ENCODE assay signal across 8 cellular contexts in genomic region chr22:46050916-46051614, GRCh38.
A peak's percentile ranks its signal among the peaks of the same experiment; 100 is the strongest.
DNase-seq lines count a peak whose midpoint lies in the region; ATAC-seq and TF ChIP-seq lines count a peak whose summit lies in the region.

No MANE protein-coding gene starts in this region.

- H2AFZ ChIP-seq in OCI-LY7 (ENCODE audit: low read length) = no peak overlapping the region

- DNase-seq in NOMO-1 treated with dmso at 0.1 percent for 144 hours (lab: John Stamatoyannopoulos, UW; ENCODE audit: unreplicated experiment) (peak; percentile 53), NOMO-1 treated with DMSO at 0.1 percent for 48 hours (lab: John Stamatoyannopoulos, UW; ENCODE audit: unreplicated experiment) (no peak), lower lobe of right lung (peak; percentile 46), OCI-LY7 (ENCODE audit: low spot score) (no peak), NCI-H1417 (lab: John Stamatoyannopoulos, UW) (no peak)
- DNase-seq in central memory CD8-positive, alpha-beta T cell (ENCODE audit: low spot score in 2 of 2) = no peak

- no peaks in the 10 kb centered on the region for H3K27me3 ChIP-seq in lower lobe of right lung (ENCODE audit: low read depth)
- H3K27me3 ChIP-seq in subcutaneous abdominal adipose tissue (ENCODE audit: control insufficient read depth in 5 of 5, insufficient read depth in 4 of 5, low read length in 5 of 5) = no peaks in the 10 kb centered on the region

- intact Hi-C loops in lower lobe of right lung (cut with DNase I) (no loop called here), OCI-LY7 (cut with micrococcal nuclease; ENCODE audit: unreplicated experiment) (no loop called here)

- H3K4me3 ChIP-seq in lower lobe of right lung (no peak overlapping the region), subcutaneous abdominal adipose tissue (ENCODE audit: low read depth in 1 of 5, low read length in 5 of 5) (no peak overlapping the region), OCI-LY7 (ENCODE audit: low read depth, low read length, poor library complexity, severe bottlenecking) (no peak overlapping the region)

- no peaks in the 10 kb centered on the region for H3K9me3 Mint-ChIP-seq in central memory CD8-positive, alpha-beta T cell

- H3K79me2 ChIP-seq in OCI-LY7 (ENCODE audit: insufficient read depth, low read depth, low read length) = no peaks in the 10 kb centered on the region; the same call in 1 of the 2 replicates

- H3K9me3 ChIP-seq in lower lobe of right lung = no peaks in the 10 kb centered on the region
- H3K9me3 ChIP-seq in subcutaneous abdominal adipose tissue (ENCODE audit: control insufficient read depth in 5 of 5, low read length in 5 of 5) = no peaks in the 10 kb centered on the region
- H3K9me3 ChIP-seq in OCI-LY7 (ENCODE audit: low read length) = no peaks in the 10 kb centered on the region

- H3K36me3 Mint-ChIP-seq in central memory CD8-positive, alpha-beta T cell (ENCODE audit: insufficient read depth) = peaks cover 9% of the 10 kb centered on the region

- no peaks in the 10 kb centered on the region for H3K9me2 ChIP-seq in OCI-LY7 (ENCODE audit: insufficient read depth, low read length)

- peaks cover 86% of the 10 kb centered on the region for H3K4me1 ChIP-seq in lower lobe of right lung
- H3K4me1 ChIP-seq in subcutaneous abdominal adipose tissue (ENCODE audit: control insufficient read depth in 5 of 5, insufficient read depth in 5 of 5, low read length in 5 of 5) = peaks cover 26 to 85% (median 84%) of the 10 kb centered on the region in 5 donors
- H3K4me1 ChIP-seq in OCI-LY7 (ENCODE audit: insufficient read depth, low read length, poor library complexity, severe bottlenecking) = peaks cover 36% of the 10 kb centered on the region

- no peaks in the 10 kb centered on the region for H3K27me3 Mint-ChIP-seq in central memory CD8-positive, alpha-beta T cell

- H3K4me2 ChIP-seq in OCI-LY7 (ENCODE audit: low read length) = no peak overlapping the region

- BruUV-seq in OCI-LY7 (replicated peaks; lab: Mats Ljungman, UMichigan) = no TSS peak

- H3K4me1 Mint-ChIP-seq in central memory CD8-positive, alpha-beta T cell = peaks cover 27% of the 10 kb centered on the region

- H3K4me3 Mint-ChIP-seq in central memory CD8-positive, alpha-beta T cell = peak overlapping the region; percentile 11

- H3K36me3 ChIP-seq in lower lobe of right lung (peaks cover 6% of the 10 kb centered on the region), subcutaneous abdominal adipose tissue (ENCODE audit: control insufficient read depth in 5 of 5, insufficient read depth in 5 of 5, low read length in 5 of 5) (peaks cover 0 to 16% (median 12%) of the 10 kb centered on the region in 5 donors), OCI-LY7 (ENCODE audit: insufficient read depth, low read length) (no peaks in the 10 kb centered on the region)

- no peaks in the 10 kb centered on the region for H4K20me1 ChIP-seq in OCI-LY7 (ENCODE audit: insufficient read depth, low read length)

- H3K27ac ChIP-seq in lower lobe of right lung (peak overlapping the region; percentile 98), subcutaneous abdominal adipose tissue (ENCODE audit: low read depth, low read length) (peak overlapping the region; percentile 94), OCI-LY7 (ENCODE audit: low read depth, low read length, poor library complexity, severe bottlenecking) (no peak overlapping the region)

- peak overlapping the region in 4 of 5 donors; percentile 2 to 77 (median 62) for H3K9ac ChIP-seq in subcutaneous abdominal adipose tissue (ENCODE audit: low read length in 5 of 5)

- CTCF ChIA-PET in OCI-LY7 (lab: Charles Lee; ENCODE audit: unreplicated experiment) = interaction anchor here (1.2 kb wide), 1 partner anchor 15 kb away, joined by 5 read pairs; no protein-coding TSS in a partner anchor

- no peak for ATAC-seq in central memory CD8-positive, alpha-beta T cell (replicated peaks; ENCODE audit: extremely low read depth, poor library complexity, severe bottlenecking)
- no peak for ATAC-seq in lower lobe of right lung
- ATAC-seq in GM21367 (IDR thresholded peaks at IDR 0.05; ENCODE audit: unreplicated experiment) = no peak

- TF ChIP-seq CTCF in lower lobe of right lung (IDR thresholded peaks at IDR 0.05) = no peak
- no peak for TF ChIP-seq CTCF in OCI-LY7 (conservative IDR thresholded peaks at IDR 0.05; ENCODE audit: low read length)

- POLR2A ChIA-PET in OCI-LY7 (lab: Charles Lee) = interaction anchor here (0.8 to 1.1 kb wide), 2 partner anchors 14 to 15 kb away, joined by 3 to 5 read pairs; no protein-coding TSS in a partner anchor

- H3K27ac Mint-ChIP-seq in central memory CD8-positive, alpha-beta T cell (ENCODE audit: low read depth) = peak overlapping the region; percentile 76

Comparison
In these comparisons a context has a peak if more than half of its experiments do, and no peak if none do; other contexts are left out.
1. DNase-seq: peak in NOMO-1 treated with dmso at 0.1 percent for 144 hours (single experiment) and lower lobe of right lung (single experiment); none in NOMO-1 treated with DMSO at 0.1 percent for 48 hours (single experiment), central memory CD8-positive, alpha-beta T cell (0 of 2), OCI-LY7 (single experiment) and NCI-H1417 (0 of 3).